In the genomic region with DNA sequence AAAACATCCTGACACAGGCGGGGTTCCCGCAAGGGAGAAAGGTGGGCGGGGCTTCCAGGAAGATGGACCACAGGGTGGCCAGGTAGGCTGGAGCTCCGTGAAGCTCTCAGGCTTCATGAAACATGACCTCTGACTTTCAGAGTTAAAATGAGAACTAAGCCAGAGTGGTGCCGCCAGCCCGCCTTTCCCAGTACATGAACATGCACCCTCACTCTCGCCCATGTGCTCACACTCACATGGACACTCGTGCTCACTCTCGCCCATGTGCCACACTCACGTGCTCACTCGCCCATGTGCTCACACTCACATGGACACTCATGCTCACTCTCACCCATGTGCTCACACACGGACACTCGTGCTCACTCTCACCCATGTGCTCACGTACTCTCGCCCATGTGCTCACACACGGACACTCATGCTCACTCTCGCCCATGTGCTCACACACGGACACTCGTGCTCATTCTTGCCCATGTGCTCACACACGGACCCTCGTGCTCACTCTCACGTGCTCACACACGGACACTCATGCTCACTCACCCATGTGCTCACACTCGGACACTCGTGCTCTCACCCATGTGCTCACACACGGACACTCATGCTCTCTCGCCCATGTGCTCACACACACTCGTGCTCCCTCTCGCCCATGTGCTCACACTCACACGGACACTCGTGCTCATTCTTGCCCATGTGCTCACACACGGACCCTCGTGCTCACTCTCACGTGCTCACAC, we compare ENCODE assay signal across 1 cellular context.
TF ChIP-seq lines count a peak whose summit lies in the region.

No MANE protein-coding gene starts in this region.

TF ChIP-seq in endothelial cell of umbilical vein, 7 proteins besides CTCF, POLR2A, EP300 and RAD21:
- TF ChIP-seq GATA2 (IDR thresholded peaks at IDR 0.05; ENCODE audit: insufficient read depth, insufficient read length, low read depth, low read length) (no peak), MYC (IDR thresholded peaks at IDR 0.05; ENCODE audit: low read depth, low read length) (no peak)
- TF ChIP-seq, protein P1, sequence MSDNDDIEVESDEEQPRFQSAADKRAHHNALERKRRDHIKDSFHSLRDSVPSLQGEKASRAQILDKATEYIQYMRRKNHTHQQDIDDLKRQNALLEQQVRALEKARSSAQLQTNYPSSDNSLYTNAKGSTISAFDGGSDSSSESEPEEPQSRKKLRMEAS (IDR thresholded peaks at IDR 0.05; ENCODE audit: insufficient read depth, insufficient read length), result peak; percentile 72
